Comparison of ENCODE assay signal across 12 cellular contexts in genomic region chr18:32372381-32373061, GRCh38.
DNase-seq lines count a peak whose midpoint lies in the region; ATAC-seq, FAIRE-seq and TF ChIP-seq lines count a peak whose summit lies in the region.
"Had no signal": no experiment of that assay in that cellular context is flagged by ENCODE, and none has a peak within 500 bp of the region (broad histone marks: within the 10 kb centered on the region; RNA-seq: fewer than 3 reads in every experiment).

No MANE protein-coding gene starts in this region.

- no peak; a peak in 1 of 5 replicates for TF ChIP-seq RAD21 in A549 (conservative IDR thresholded peaks at IDR 0.05 in 1 of 2, IDR thresholded peaks at IDR 0.05 in 1 of 2)

- no peaks in the 10 kb centered on the region for H3K9me3 ChIP-seq in A549

- H3K79me1 ChIP-seq in mesendoderm (ENCODE audit: low read length) = peaks cover 2% of the 10 kb centered on the region

- intact Hi-C loops in posterior vena cava (cut with DNase I) = no loop called here

- H3K27ac ChIP-seq in A549 (peak overlapping the region; percentile 57 to 80), mesendoderm (ENCODE audit: low read depth, low read length) (no peak overlapping the region)
- H3K27ac ChIP-seq: parathyroid adenoma had no signal

- peaks cover 32% of the 10 kb centered on the region for H3K4me1 Mint-ChIP-seq in brain
- H3K4me1 Mint-ChIP-seq: activated T-helper 17 cell treated with anti-CD3 and anti-CD28 coated beads, Interleukin-2, amount 50 U/mL, for 72 hours had no signal

- H3K4me2 ChIP-seq in A549 (peak overlapping the region; percentile 62), mesendoderm (ENCODE audit: low read length) (no peak overlapping the region)

- H3K79me2 ChIP-seq in mesendoderm (ENCODE audit: control insufficient read depth, insufficient read depth, low read length) = no peaks in the 10 kb centered on the region

- H2BK15ac ChIP-seq in mesendoderm (replicated peaks; ENCODE audit: low read depth) = no peak overlapping the region

- WGBS in A549 (ENCODE audit: missing lambda C conversion rate) = 17% methylated on average over 3 of the region's 3 CpGs
- no CpG with 5 or more reads among the region's 3 CpGs for WGBS in mesendoderm (ENCODE audit: extremely low coverage, insufficient coverage, low lambda C conversion rate)

- H3K4ac ChIP-seq in mesendoderm (ENCODE audit: low read depth, low read length) = no peak overlapping the region

- no peaks in the 10 kb centered on the region for H3K27me3 ChIP-seq in mesendoderm (ENCODE audit: insufficient read depth, low read length, poor library complexity)

- H3K23ac ChIP-seq in mesendoderm (ENCODE audit: low read length) = no peak overlapping the region

- FAIRE-seq in A549 (lab: Jason Lieb, UNC) = no peak

- POLR2A ChIA-PET in A549 (lab: Yijun Ruan, JAX) = interaction anchor here (1.1 kb wide), 1 partner anchor 98 kb away, joined by 7 read pairs; the partner anchor contains the start of gene GAREM1

- H3K56ac ChIP-seq in mesendoderm (ENCODE audit: low read length) = no peak overlapping the region

- H4K8ac ChIP-seq in mesendoderm (ENCODE audit: low read depth, low read length) = no peak overlapping the region

- no peak overlapping the region for H3K9ac ChIP-seq in mesendoderm (ENCODE audit: low read length)
- H3K9ac ChIP-seq: parathyroid adenoma had no signal

- TF ChIP-seq POLR2A in A549 (IDR thresholded peaks at IDR 0.05; ENCODE audit: low read length) = no peak

- H2AK5ac ChIP-seq in mesendoderm (ENCODE audit: low read length) = no peak overlapping the region

- CTCF ChIA-PET in A549 (lab: Yijun Ruan, JAX) = interaction anchor here (1.6 kb wide), 1 partner anchor 98 kb away, joined by 5 read pairs; the partner anchor contains the start of gene GAREM1

- H3K4me1 ChIP-seq in A549 (peaks cover 43% of the 10 kb centered on the region), mesendoderm (ENCODE audit: control insufficient read depth, low read depth, low read length) (peaks cover 2% of the 10 kb centered on the region)

- peaks cover 5% of the 10 kb centered on the region for H3K36me3 Mint-ChIP-seq in brain

- no peaks in the 10 kb centered on the region for H3K36me3 ChIP-seq in mesendoderm (ENCODE audit: control insufficient read depth, insufficient read depth, low read length)

- peak; percentile 88 to 89 for ATAC-seq in A549
- ATAC-seq in GM19035 (IDR thresholded peaks at IDR 0.05; ENCODE audit: unreplicated experiment) = no peak
- ATAC-seq: activated T-helper 17 cell treated with anti-CD3 and anti-CD28 coated beads, Interleukin-2, amount 50 U/mL, for 72 hours had no signal

- no peaks in the 10 kb centered on the region for H3K9me3 Mint-ChIP-seq in brain
- H3K9me3 Mint-ChIP-seq: activated T-helper 17 cell treated with anti-CD3 and anti-CD28 coated beads, Interleukin-2, amount 50 U/mL, for 72 hours had no signal

- H3K4me3 ChIP-seq in A549 (no peak overlapping the region), mesendoderm (ENCODE audit: low read length) (no peak overlapping the region)

- H3K18ac ChIP-seq in mesendoderm (ENCODE audit: low read length) = no peak overlapping the region

- no peak for TF ChIP-seq EP300 in A549 (IDR thresholded peaks at IDR 0.05)

- H3K27me3 Mint-ChIP-seq in brain = no peaks in the 10 kb centered on the region

- H3K4me3 Mint-ChIP-seq in brain = no peak overlapping the region
- H3K4me3 Mint-ChIP-seq: activated T-helper 17 cell treated with anti-CD3 and anti-CD28 coated beads, Interleukin-2, amount 50 U/mL, for 72 hours had no signal

- TF ChIP-seq CTCF in A549 (IDR thresholded peaks at IDR 0.05) (no peak), brain (conservative IDR thresholded peaks at IDR 0.05) (no peak), GM20000 (IDR thresholded peaks at IDR 0.05; ENCODE audit: extremely low read depth, missing control alignments) (no peak)

- no peak overlapping the region for H4K5ac ChIP-seq in mesendoderm (ENCODE audit: low read length)

- peak overlapping the region in 4 of 5 experiments; percentile 25 to 82 (median 38) for H3K27ac Mint-ChIP-seq in brain
- H3K27ac Mint-ChIP-seq: activated T-helper 17 cell treated with anti-CD3 and anti-CD28 coated beads, Interleukin-2, amount 50 U/mL, for 72 hours had no signal

- no peak overlapping the region for H2BK5ac ChIP-seq in mesendoderm (ENCODE audit: low read length)

- DNase-seq in A549 (ENCODE audit: low read depth in 1 of 2, low spot score in 1 of 2) (peak; percentile 8 to 88), NCI-H1417 (lab: John Stamatoyannopoulos, UW) (peak; percentile 4 to 89 (median 75)), mesendoderm (peak; percentile 21), GM20000 (ENCODE audit: low spot score) (no peak), posterior vena cava (ENCODE audit: low spot score) (no peak), epidermal melanocyte (ENCODE audit: insufficient read length, low spot score) (no peak)
- DNase-seq: NCI-H446, T-helper 2 cell had no signal

- H2BK120ac ChIP-seq in mesendoderm (ENCODE audit: low read depth, low read length) = no peak overlapping the region

TF ChIP-seq in A549, 52 proteins besides CTCF, POLR2A, EP300 and RAD21 (continues in another document):
- no peak for TF ChIP-seq HOXA7 (CRISPR knock-in tag; IDR thresholded peaks at IDR 0.05)
- TF ChIP-seq MAFK (IDR thresholded peaks at IDR 0.05; ENCODE audit: partially characterized antibody) = peak; percentile 28
- TF ChIP-seq ZC3H11A (IDR thresholded peaks at IDR 0.05) = no peak
- TF ChIP-seq ELK1 (IDR thresholded peaks at IDR 0.05; ENCODE audit: low read depth, low read length) = no peak
- TF ChIP-seq KDM1A (IDR thresholded peaks at IDR 0.05; ENCODE audit: low read depth) = no peak
- TF ChIP-seq SREBF2 (IDR thresholded peaks at IDR 0.05) = no peak
- TF ChIP-seq JUN (IDR thresholded peaks at IDR 0.05) = no peak
- TF ChIP-seq TP53 (CRISPR knock-in tag; IDR thresholded peaks at IDR 0.05) = no peak
- no peak for TF ChIP-seq MYC (IDR thresholded peaks at IDR 0.05; ENCODE audit: borderline replicate concordance, low read length)
- no peak for TF ChIP-seq HMGXB4 (CRISPR knock-in tag; IDR thresholded peaks at IDR 0.05; ENCODE audit: borderline replicate concordance)
- TF ChIP-seq BCL3 (IDR thresholded peaks at IDR 0.05) = no peak
- no peak for TF ChIP-seq CHD4 (IDR thresholded peaks at IDR 0.05; ENCODE audit: borderline replicate concordance)
- TF ChIP-seq ZSCAN20 (CRISPR knock-in tag; IDR thresholded peaks at IDR 0.05) = no peak
- peak; percentile 42; the same call in 1 of the 2 replicates for TF ChIP-seq JUNB (IDR thresholded peaks at IDR 0.05)
- no peak for TF ChIP-seq BHLHE40 (IDR thresholded peaks at IDR 0.05; ENCODE audit: low read depth, low read length)
- TF ChIP-seq NFE2L2 (conservative IDR thresholded peaks at IDR 0.05; ENCODE audit: low read length) = no peak
- no peak for TF ChIP-seq MAZ (IDR thresholded peaks at IDR 0.05; ENCODE audit: borderline replicate concordance, low read depth, low read length)
- no peak for TF ChIP-seq NPAS2 (CRISPR knock-in tag; IDR thresholded peaks at IDR 0.05; ENCODE audit: borderline replicate concordance)
- no peak for TF ChIP-seq HOXB5 (CRISPR knock-in tag; IDR thresholded peaks at IDR 0.05)
- TF ChIP-seq FOSL2 (IDR thresholded peaks at IDR 0.05) = 0 out of 2 replicates have a peak, but pooled peaks have one; percentile 27
- TF ChIP-seq FOSL2 (CRISPR knock-in tag; IDR thresholded peaks at IDR 0.05) = peak; percentile 68
- no peak for TF ChIP-seq PHF8 (IDR thresholded peaks at IDR 0.05; ENCODE audit: borderline replicate concordance, low read depth)
- no peak for TF ChIP-seq FOXS1 (CRISPR knock-in tag; IDR thresholded peaks at IDR 0.05)
- no peak for TF ChIP-seq FOSB (CRISPR knock-in tag; IDR thresholded peaks at IDR 0.05)
- TF ChIP-seq USF2 (IDR thresholded peaks at IDR 0.05) = no peak

Comparison
In these comparisons a context has a peak if more than half of its experiments do, and no peak if none do; other contexts are left out.
1. DNase-seq: peak in A549 (2 of 2), NCI-H1417 (3 of 3) and mesendoderm (single experiment); none in GM20000 (single experiment), posterior vena cava (single experiment) and epidermal melanocyte (single experiment).